Comparison of ENCODE assay signal across 8 cellular contexts in the genomic region with DNA sequence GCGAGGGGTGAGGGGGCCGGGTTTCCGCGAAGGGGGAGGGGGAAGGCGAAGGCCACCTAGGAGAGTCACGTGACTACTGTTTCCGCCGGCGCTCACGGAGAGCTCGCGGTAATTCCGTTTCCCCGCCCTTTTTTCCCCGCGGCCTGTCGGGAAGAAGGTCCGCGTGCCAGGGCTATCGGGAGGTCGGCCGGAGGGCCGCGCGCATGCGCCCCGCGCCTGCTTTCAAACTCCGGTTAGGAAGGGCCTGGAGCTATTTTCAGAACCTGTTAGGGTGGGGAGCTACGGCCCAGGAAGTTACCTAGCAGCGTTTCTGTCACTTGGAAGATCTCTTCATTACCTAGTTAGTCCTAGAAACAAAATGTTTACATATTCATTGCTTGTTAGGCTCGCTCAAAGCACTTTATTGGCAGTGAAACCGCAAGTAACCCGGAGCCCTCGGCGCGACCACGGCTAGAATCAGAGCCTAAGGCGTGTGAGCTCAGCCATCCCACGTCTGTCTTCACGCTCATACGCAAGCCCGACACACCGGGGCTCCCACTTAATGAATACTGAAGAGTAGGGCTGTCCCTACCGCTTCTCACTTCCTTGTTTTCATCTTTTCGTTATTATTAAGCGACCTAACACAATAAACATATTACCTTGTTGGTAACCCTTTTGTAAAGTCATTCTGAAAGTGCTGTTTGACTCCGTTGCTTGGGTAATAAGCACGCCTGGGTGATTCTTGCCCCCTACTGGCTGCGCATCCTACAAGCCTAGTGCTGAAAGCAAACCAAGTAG. TPM values are rescaled to one million over a fixed set of nuclear protein-coding genes. Genes with fewer than 3 reads are reported as not detected.
DNase-seq lines count a peak whose midpoint lies in the region; ATAC-seq and TF ChIP-seq lines count a peak whose summit lies in the region.

No MANE protein-coding gene starts in this region.

- H3K27ac ChIP-seq in muscle layer of colon (ENCODE audit: low read depth, low read length) = peak overlapping the region; percentile 99

- H3K9me3 ChIP-seq in muscle layer of colon (ENCODE audit: low read length) = no peaks in the 10 kb centered on the region

- no peaks in the 10 kb centered on the region for H3K9me3 Mint-ChIP-seq in activated T-cell treated with anti-CD3 and anti-CD28 coated beads, Interleukin-2, amount 50 U/mL, for 24 hours

- no peaks in the 10 kb centered on the region for H3K4me1 ChIP-seq in muscle layer of colon (ENCODE audit: insufficient read depth, low read length)

- H3K36me3 Mint-ChIP-seq in activated T-cell treated with anti-CD3 and anti-CD28 coated beads, Interleukin-2, amount 50 U/mL, for 24 hours (ENCODE audit: low read depth) = peaks cover 24% of the 10 kb centered on the region

- peak; percentile 37 for TF ChIP-seq RAD21 in Ishikawa (IDR thresholded peaks at IDR 0.05; ENCODE audit: low read depth)

- no peak for TF ChIP-seq EP300 in Ishikawa (IDR thresholded peaks at IDR 0.05; ENCODE audit: borderline replicate concordance)

- peak overlapping the region; percentile 87 to 92 for H3K4me3 ChIP-seq in muscle layer of colon (ENCODE audit: low read depth in 1 of 2, low read length in 2 of 2)

- no peaks in the 10 kb centered on the region for H3K36me3 ChIP-seq in muscle layer of colon (ENCODE audit: insufficient read depth, low read length)

- ATAC-seq in GM21576 (IDR thresholded peaks at IDR 0.05; ENCODE audit: unreplicated experiment) = peak; percentile 67
- peak; percentile 92 for ATAC-seq in esophagus mucosa

- peak overlapping the region; percentile 66 for H3K9ac ChIP-seq in muscle layer of colon (ENCODE audit: low read length)

- H3K4me3 Mint-ChIP-seq in activated T-cell treated with anti-CD3 and anti-CD28 coated beads, Interleukin-2, amount 50 U/mL, for 24 hours = peak overlapping the region; percentile 87

- H3K27me3 Mint-ChIP-seq in activated T-cell treated with anti-CD3 and anti-CD28 coated beads, Interleukin-2, amount 50 U/mL, for 24 hours = no peaks in the 10 kb centered on the region

- no peaks in the 10 kb centered on the region for H3K27me3 ChIP-seq in muscle layer of colon (ENCODE audit: control insufficient read depth in 1 of 2, insufficient read depth in 2 of 2, low read length in 2 of 2)

- peak; percentile 98 for DNase-seq in DMS53 treated with DMSO at 0.1 percent for 48 hours (lab: John Stamatoyannopoulos, UW; ENCODE audit: unreplicated experiment)
- DNase-seq in OCI-M2 (lab: John Stamatoyannopoulos, UW; ENCODE audit: unreplicated experiment) = peak; percentile 54
- DNase-seq in activated T-cell treated with anti-CD3 and anti-CD28 coated beads, Interleukin-2, amount 50 U/mL, for 24 hours = peak; percentile 96
- DNase-seq in stimulated activated CD8-positive, alpha-beta memory T cell treated with anti-CD3 and anti-CD28 coated beads, Interleukin-7, amount 100 ng/mL, for 24 hours (ENCODE audit: low read depth) = peak; percentile 89

- peak overlapping the region; percentile 100 for H3K27ac Mint-ChIP-seq in activated T-cell treated with anti-CD3 and anti-CD28 coated beads, Interleukin-2, amount 50 U/mL, for 24 hours

- peaks cover 22% of the 10 kb centered on the region for H3K4me1 Mint-ChIP-seq in activated T-cell treated with anti-CD3 and anti-CD28 coated beads, Interleukin-2, amount 50 U/mL, for 24 hours (ENCODE audit: low read depth)

TF ChIP-seq in Ishikawa, 13 proteins besides CTCF, POLR2A, EP300 and RAD21:
- TF ChIP-seq EGR1 (IDR thresholded peaks at IDR 0.05) (no peak), YY1 (IDR thresholded peaks at IDR 0.05; ENCODE audit: low read depth) (peak; percentile 32; the same call in 1 of the 2 replicates), CEBPB (IDR thresholded peaks at IDR 0.05) (no peak), TAF1 (IDR thresholded peaks at IDR 0.05; ENCODE audit: low read depth) (peak; percentile 11; the same call in 1 of the 2 replicates), CREB1 (IDR thresholded peaks at IDR 0.05; ENCODE audit: low read depth) (no peak), FOXM1 (IDR thresholded peaks at IDR 0.05; ENCODE audit: borderline replicate concordance, low read depth) (no peak; the same call in 1 of the 2 replicates), TCF12 (IDR thresholded peaks at IDR 0.05; ENCODE audit: low read depth) (0 out of 2 replicates have a peak, but pooled peaks have one; percentile 38), TEAD4 (IDR thresholded peaks at IDR 0.05) (peak; percentile 47), NFIC (IDR thresholded peaks at IDR 0.05) (no peak), ZBTB7A (IDR thresholded peaks at IDR 0.05; ENCODE audit: low read depth) (no peak)
- TF ChIP-seq, protein P1, sequence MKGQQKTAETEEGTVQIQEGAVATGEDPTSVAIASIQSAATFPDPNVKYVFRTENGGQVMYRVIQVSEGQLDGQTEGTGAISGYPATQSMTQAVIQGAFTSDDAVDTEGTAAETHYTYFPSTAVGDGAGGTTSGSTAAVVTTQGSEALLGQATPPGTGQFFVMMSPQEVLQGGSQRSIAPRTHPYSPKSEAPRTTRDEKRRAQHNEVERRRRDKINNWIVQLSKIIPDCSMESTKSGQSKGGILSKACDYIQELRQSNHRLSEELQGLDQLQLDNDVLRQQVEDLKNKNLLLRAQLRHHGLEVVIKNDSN (IDR thresholded peaks at IDR 0.05) = peak; percentile 91
- TF ChIP-seq, protein P2, sequence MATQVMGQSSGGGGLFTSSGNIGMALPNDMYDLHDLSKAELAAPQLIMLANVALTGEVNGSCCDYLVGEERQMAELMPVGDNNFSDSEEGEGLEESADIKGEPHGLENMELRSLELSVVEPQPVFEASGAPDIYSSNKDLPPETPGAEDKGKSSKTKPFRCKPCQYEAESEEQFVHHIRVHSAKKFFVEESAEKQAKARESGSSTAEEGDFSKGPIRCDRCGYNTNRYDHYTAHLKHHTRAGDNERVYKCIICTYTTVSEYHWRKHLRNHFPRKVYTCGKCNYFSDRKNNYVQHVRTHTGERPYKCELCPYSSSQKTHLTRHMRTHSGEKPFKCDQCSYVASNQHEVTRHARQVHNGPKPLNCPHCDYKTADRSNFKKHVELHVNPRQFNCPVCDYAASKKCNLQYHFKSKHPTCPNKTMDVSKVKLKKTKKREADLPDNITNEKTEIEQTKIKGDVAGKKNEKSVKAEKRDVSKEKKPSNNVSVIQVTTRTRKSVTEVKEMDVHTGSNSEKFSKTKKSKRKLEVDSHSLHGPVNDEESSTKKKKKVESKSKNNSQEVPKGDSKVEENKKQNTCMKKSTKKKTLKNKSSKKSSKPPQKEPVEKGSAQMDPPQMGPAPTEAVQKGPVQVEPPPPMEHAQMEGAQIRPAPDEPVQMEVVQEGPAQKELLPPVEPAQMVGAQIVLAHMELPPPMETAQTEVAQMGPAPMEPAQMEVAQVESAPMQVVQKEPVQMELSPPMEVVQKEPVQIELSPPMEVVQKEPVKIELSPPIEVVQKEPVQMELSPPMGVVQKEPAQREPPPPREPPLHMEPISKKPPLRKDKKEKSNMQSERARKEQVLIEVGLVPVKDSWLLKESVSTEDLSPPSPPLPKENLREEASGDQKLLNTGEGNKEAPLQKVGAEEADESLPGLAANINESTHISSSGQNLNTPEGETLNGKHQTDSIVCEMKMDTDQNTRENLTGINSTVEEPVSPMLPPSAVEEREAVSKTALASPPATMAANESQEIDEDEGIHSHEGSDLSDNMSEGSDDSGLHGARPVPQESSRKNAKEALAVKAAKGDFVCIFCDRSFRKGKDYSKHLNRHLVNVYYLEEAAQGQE (IDR thresholded peaks at IDR 0.05; ENCODE audit: low read depth) = no peak
- TF ChIP-seq, protein P3, sequence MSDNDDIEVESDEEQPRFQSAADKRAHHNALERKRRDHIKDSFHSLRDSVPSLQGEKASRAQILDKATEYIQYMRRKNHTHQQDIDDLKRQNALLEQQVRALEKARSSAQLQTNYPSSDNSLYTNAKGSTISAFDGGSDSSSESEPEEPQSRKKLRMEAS (IDR thresholded peaks at IDR 0.05) = peak; percentile 33

RNA-seq across cellular contexts. Expression of a gene that starts 0.7 kb away (rescaled TPM):
- 21.7 TPM for total RNA-seq in esophagus mucosa

RNA-seq across cellular contexts. Expression of a gene that starts 18.6 kb away (rescaled TPM):
- 57.2 TPM for total RNA-seq in esophagus mucosa

Comparison
In these comparisons a context has a peak if more than half of its experiments do, and no peak if none do; other contexts are left out.
1. Peak in every context shown above with its lines: DNase-seq, ATAC-seq, H3K4me3 ChIP-seq and H3K27ac ChIP-seq.